ENCODE assay signal across 12 cellular contexts in genomic region chr12:95608252-95609033, GRCh38. TPM values are rescaled to one million over a fixed set of nuclear protein-coding genes. Genes with fewer than 3 reads are reported as not detected.
DNase-seq lines count a peak whose midpoint lies in the region; ATAC-seq, FAIRE-seq and TF ChIP-seq lines count a peak whose summit lies in the region.
"Had no signal": no experiment of that assay in that cellular context is flagged by ENCODE, and none has a peak within 500 bp of the region (broad histone marks: within the 10 kb centered on the region; RNA-seq: fewer than 3 reads in every experiment).

No MANE protein-coding gene starts in this region.

- H3K9me1 ChIP-seq in keratinocyte (ENCODE audit: control insufficient read depth, extremely low read depth, insufficient read depth, low read length) = no peaks in the 10 kb centered on the region

- H3K27ac ChIP-seq in keratinocyte (ENCODE audit: control insufficient read depth, insufficient read depth, low read length) (peak overlapping the region; percentile 48), aorta (ENCODE audit: low read depth in 1 of 2, low read length in 2 of 2) (peak overlapping the region; percentile 76 to 82)
- H3K27ac ChIP-seq: cardiac muscle cell had no signal

- peaks cover 3% of the 10 kb centered on the region for H3K4me1 Mint-ChIP-seq in activated T-helper 2 cell treated with anti-CD3 and anti-CD28 coated beads, Interferon-gamma antibody, Interleukin-2, Interleukin-4, amounts not matched to agents 10 μg/mL and 5 μg/mL and 100 μg/mL, durations not matched to agents 14 hours and 24 hours and 36 hours (ENCODE audit: low read depth)

- H3K79me2 ChIP-seq in keratinocyte (ENCODE audit: control insufficient read depth, insufficient read depth, low read length) = no peaks in the 10 kb centered on the region

- H3K27me3 ChIP-seq in bronchial epithelial cell (ENCODE audit: control insufficient read depth, insufficient read depth, low read length) (no peaks in the 10 kb centered on the region), keratinocyte (ENCODE audit: control insufficient read depth, extremely low read depth, insufficient read depth, low read length) (no peaks in the 10 kb centered on the region), aorta (ENCODE audit: control insufficient read depth in 1 of 2, insufficient read depth in 2 of 2, low read length in 1 of 2) (no peaks in the 10 kb centered on the region)

- H3K27ac Mint-ChIP-seq in activated T-helper 2 cell treated with anti-CD3 and anti-CD28 coated beads, Interferon-gamma antibody, Interleukin-2, Interleukin-4, amounts not matched to agents 10 μg/mL and 5 μg/mL and 100 μg/mL, durations not matched to agents 14 hours and 24 hours and 36 hours = no peak overlapping the region
- H3K27ac Mint-ChIP-seq: B cell had no signal

- TF ChIP-seq CTCF in bronchial epithelial cell (IDR thresholded peaks at IDR 0.05; ENCODE audit: insufficient read depth, low read length, severe bottlenecking) (no peak), keratinocyte (optimal IDR thresholded peaks at IDR 0.05 in 1 of 3, IDR thresholded peaks at IDR 0.05 in 1 of 3, conservative IDR thresholded peaks at IDR 0.05 in 1 of 3; ENCODE audit: extremely low read depth in 1 of 3, insufficient read depth in 2 of 3, low read length in 3 of 3) (peak in 1 of 3 experiments; percentile 13)

- H3K4me1 ChIP-seq in keratinocyte (ENCODE audit: control insufficient read depth, extremely low read depth, insufficient read depth, low read length) = peaks cover 10% of the 10 kb centered on the region
- H3K4me1 ChIP-seq in aorta (ENCODE audit: control insufficient read depth in 1 of 2, insufficient read depth in 2 of 2, low read length in 2 of 2) = no peaks in the 10 kb centered on the region

- H3K4me3 ChIP-seq in bronchial epithelial cell (ENCODE audit: low read depth, low read length) (no peak overlapping the region), keratinocyte (ENCODE audit: control insufficient read depth in 2 of 3, extremely low read depth in 1 of 3, insufficient read depth in 2 of 3, low read depth in 1 of 3, low read length in 3 of 3) (no peak overlapping the region), aorta (ENCODE audit: low read length in 2 of 2) (no peak overlapping the region)
- H3K4me3 ChIP-seq: cardiac muscle cell had no signal

- H4K20me1 ChIP-seq in keratinocyte (ENCODE audit: control insufficient read depth, extremely low read depth, insufficient read depth, low read length) = no peaks in the 10 kb centered on the region

- peak; percentile 84 for ATAC-seq in aorta (ENCODE audit: low FRiP score)
- ATAC-seq in HG02623 (IDR thresholded peaks at IDR 0.05; ENCODE audit: unreplicated experiment) = no peak

- H3K9me3 ChIP-seq in keratinocyte (ENCODE audit: control insufficient read depth, low read depth, low read length) (no peaks in the 10 kb centered on the region), aorta (ENCODE audit: control insufficient read depth, low read length) (no peaks in the 10 kb centered on the region)

- FAIRE-seq in bronchial epithelial cell (lab: Jason Lieb, UNC) (peak; percentile 66), keratinocyte (lab: Jason Lieb, UNC) (peak; percentile 43)
- FAIRE-seq: HTR-8/SVneo had no signal

- WGBS in aorta, 2 donors = 5 to 7% methylated on average over 13 of the region's 13 CpGs

- peak overlapping the region; percentile 30 for H2AFZ ChIP-seq in keratinocyte (ENCODE audit: control insufficient read depth, low read length)

- dilution Hi-C loops in keratinocyte (cut with MboI; ENCODE audit: extremely low pct_ligation_motif_present, low sequenced_read_pairs) = no loop called here

- DNase-seq in SHP77 (lab: John Stamatoyannopoulos, UW) (peak; percentile 22 to 23), SHP77 treated with DMSO at 0.1 percent for 48 hours (lab: John Stamatoyannopoulos, UW) (no peak), bronchial epithelial cell (ENCODE audit: low read depth) (peak; percentile 93), keratinocyte (ENCODE audit: low read depth, low spot score) (no peak), aorta (peak; percentile 89 to 91), AML-193 (lab: John Stamatoyannopoulos, UW) (no peak)
- DNase-seq in activated T-helper 2 cell treated with anti-CD3 and anti-CD28 coated beads, Interferon-gamma antibody, Interleukin-2, Interleukin-4, amounts not matched to agents 10 μg/mL and 5 μg/mL and 100 μg/mL, durations not matched to agents 14 hours and 24 hours and 36 hours (ENCODE audit: low spot score) = no peak
- DNase-seq: occipital lobe had no signal

- H3K36me3 Mint-ChIP-seq in activated T-helper 2 cell treated with anti-CD3 and anti-CD28 coated beads, Interferon-gamma antibody, Interleukin-2, Interleukin-4, amounts not matched to agents 10 μg/mL and 5 μg/mL and 100 μg/mL, durations not matched to agents 14 hours and 24 hours and 36 hours (ENCODE audit: low read depth) = no peaks in the 10 kb centered on the region

- H3K27me3 Mint-ChIP-seq in activated T-helper 2 cell treated with anti-CD3 and anti-CD28 coated beads, Interferon-gamma antibody, Interleukin-2, Interleukin-4, amounts not matched to agents 10 μg/mL and 5 μg/mL and 100 μg/mL, durations not matched to agents 14 hours and 24 hours and 36 hours (ENCODE audit: low read depth) = peaks cover 3% of the 10 kb centered on the region

- peak overlapping the region; percentile 13 for H3K9ac ChIP-seq in keratinocyte (ENCODE audit: control insufficient read depth, extremely low read depth, insufficient read depth, low read length)

- H3K4me2 ChIP-seq in keratinocyte (ENCODE audit: control insufficient read depth, extremely low read depth, insufficient read depth, low read depth, low read length) = peak overlapping the region; percentile 50

- no peak overlapping the region for H3K4me3 Mint-ChIP-seq in activated T-helper 2 cell treated with anti-CD3 and anti-CD28 coated beads, Interferon-gamma antibody, Interleukin-2, Interleukin-4, amounts not matched to agents 10 μg/mL and 5 μg/mL and 100 μg/mL, durations not matched to agents 14 hours and 24 hours and 36 hours (ENCODE audit: low read depth)
- H3K4me3 Mint-ChIP-seq: B cell had no signal

- intact Hi-C loops in aorta (cut with DNase I) = no loop called here
- intact Hi-C loops in activated T-helper 2 cell treated with anti-CD3 and anti-CD28 coated beads, Interferon-gamma antibody, Interleukin-2, Interleukin-4, amounts not matched to agents 10 μg/mL and 5 μg/mL and 100 μg/mL, durations not matched to agents 14 hours and 24 hours and 36 hours (cut with micrococcal nuclease) = no loop called here

- H3K36me3 ChIP-seq in bronchial epithelial cell (ENCODE audit: control insufficient read depth, insufficient read depth, low read length) (no peaks in the 10 kb centered on the region), keratinocyte (ENCODE audit: control insufficient read depth in 2 of 2, extremely low read depth in 1 of 2, insufficient read depth in 2 of 2, low read length in 2 of 2) (no peaks in the 10 kb centered on the region), aorta (ENCODE audit: control insufficient read depth in 1 of 2, insufficient read depth in 2 of 2, low read length in 1 of 2) (no peaks in the 10 kb centered on the region)
- H3K36me3 ChIP-seq: cardiac muscle cell had no signal

- H3K9me3 Mint-ChIP-seq in activated T-helper 2 cell treated with anti-CD3 and anti-CD28 coated beads, Interferon-gamma antibody, Interleukin-2, Interleukin-4, amounts not matched to agents 10 μg/mL and 5 μg/mL and 100 μg/mL, durations not matched to agents 14 hours and 24 hours and 36 hours = no peaks in the 10 kb centered on the region

RNA-seq across cellular contexts. Expression of gene USP44, which starts 57.2 kb away (rescaled TPM):
- total RNA-seq in bronchial epithelial cell (0.13 and 0.26 TPM in 2 replicates), aorta (1 to 10 TPM; 1.6 to 2.2 TPM)
- polyA plus RNA-seq in keratinocyte (0.12 to 0.18 TPM (median 0.13 TPM) in 3 replicates), aorta (1 to 10 TPM; 1.7 to 4.4 TPM)
- not detected for polyA plus RNA-seq in keratinocyte (2011; ENCODE audit: low read depth)
- 0.05 and 0.22 TPM in 2 replicates for polyA plus RNA-seq in keratinocyte (2011; cell fraction: cytosol; rRNA removed)
- polyA plus RNA-seq in keratinocyte (2011; cell fraction: nucleus; rRNA removed) = 0.07 and 0.10 TPM in 2 replicates
- 0.06 and 0.31 TPM in 2 replicates for polyA plus RNA-seq in keratinocyte (2012; ENCODE audit: low replicate concordance)
- 0.13 to 0.93 TPM in 2 of 3 replicates, not detected in the other for polyA minus RNA-seq in keratinocyte
- polyA minus RNA-seq in keratinocyte (2011; cell fraction: cytosol; rRNA and poly(A)+ RNA removed) = not detected
- 0.11 and 1.2 TPM in 2 replicates for polyA minus RNA-seq in keratinocyte (2011; cell fraction: nucleus; rRNA and poly(A)+ RNA removed)
- total RNA-seq in activated T-helper 2 cell treated with anti-CD3 and anti-CD28 coated beads, Interferon-gamma antibody, Interleukin-2, Interleukin-4, amounts not matched to agents 10 μg/mL and 5 μg/mL and 100 μg/mL, durations not matched to agents 14 hours and 24 hours and 36 hours = 4.3 and 5.7 TPM in 2 replicates

Comparison
In these comparisons a context has a peak if more than half of its experiments do, and no peak if none do; other contexts are left out.
1. DNase-seq: peak in SHP77 (2 of 2), bronchial epithelial cell (single experiment) and aorta (2 of 2); none in SHP77 treated with DMSO at 0.1 percent for 48 hours (single experiment), keratinocyte (single experiment), AML-193 (0 of 2) and activated T-helper 2 cell treated with anti-CD3 and anti-CD28 coated beads, Interferon-gamma antibody, Interleukin-2, Interleukin-4, amounts not matched to agents 10 μg/mL and 5 μg/mL and 100 μg/mL, durations not matched to agents 14 hours and 24 hours and 36 hours (single experiment).